ENCODE assay signal across 1 cellular context in genomic region chr14:57487771-57488170, GRCh38.
TF ChIP-seq lines count a peak whose summit lies in the region.

No MANE protein-coding gene starts in this region.

TF ChIP-seq in HepG2, 621 proteins besides CTCF, POLR2A, EP300 and RAD21 (continued from another document):
- TF ChIP-seq, protein P1, sequence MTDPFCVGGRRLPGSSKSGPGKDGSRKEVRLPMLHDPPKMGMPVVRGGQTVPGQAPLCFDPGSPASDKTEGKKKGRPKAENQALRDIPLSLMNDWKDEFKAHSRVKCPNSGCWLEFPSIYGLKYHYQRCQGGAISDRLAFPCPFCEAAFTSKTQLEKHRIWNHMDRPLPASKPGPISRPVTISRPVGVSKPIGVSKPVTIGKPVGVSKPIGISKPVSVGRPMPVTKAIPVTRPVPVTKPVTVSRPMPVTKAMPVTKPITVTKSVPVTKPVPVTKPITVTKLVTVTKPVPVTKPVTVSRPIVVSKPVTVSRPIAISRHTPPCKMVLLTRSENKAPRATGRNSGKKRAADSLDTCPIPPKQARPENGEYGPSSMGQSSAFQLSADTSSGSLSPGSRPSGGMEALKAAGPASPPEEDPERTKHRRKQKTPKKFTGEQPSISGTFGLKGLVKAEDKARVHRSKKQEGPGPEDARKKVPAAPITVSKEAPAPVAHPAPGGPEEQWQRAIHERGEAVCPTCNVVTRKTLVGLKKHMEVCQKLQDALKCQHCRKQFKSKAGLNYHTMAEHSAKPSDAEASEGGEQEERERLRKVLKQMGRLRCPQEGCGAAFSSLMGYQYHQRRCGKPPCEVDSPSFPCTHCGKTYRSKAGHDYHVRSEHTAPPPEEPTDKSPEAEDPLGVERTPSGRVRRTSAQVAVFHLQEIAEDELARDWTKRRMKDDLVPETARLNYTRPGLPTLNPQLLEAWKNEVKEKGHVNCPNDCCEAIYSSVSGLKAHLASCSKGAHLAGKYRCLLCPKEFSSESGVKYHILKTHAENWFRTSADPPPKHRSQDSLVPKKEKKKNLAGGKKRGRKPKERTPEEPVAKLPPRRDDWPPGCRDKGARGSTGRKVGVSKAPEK (CRISPR knock-in tag; IDR thresholded peaks at IDR 0.05; ENCODE audit: borderline replicate concordance), result no peak
- TF ChIP-seq CCDC6 (CRISPR knock-in tag; IDR thresholded peaks at IDR 0.05) (no peak), NR3C1 (CRISPR knock-in tag; IDR thresholded peaks at IDR 0.05) (no peak), JARID2 (CRISPR knock-in tag; IDR thresholded peaks at IDR 0.05; ENCODE audit: insufficient replicate concordance) (no peak), CC2D1A (CRISPR knock-in tag; IDR thresholded peaks at IDR 0.05) (no peak), ZFAT (CRISPR knock-in tag; conservative IDR thresholded peaks at IDR 0.05) (no peak), MED13 (CRISPR knock-in tag; IDR thresholded peaks at IDR 0.05) (no peak), FOXO1 (CRISPR knock-in tag; IDR thresholded peaks at IDR 0.05) (no peak), SYNCRIP (IDR thresholded peaks at IDR 0.05; ENCODE audit: insufficient read depth, low read depth, low read length) (no peak)
- TF ChIP-seq, protein P2, sequence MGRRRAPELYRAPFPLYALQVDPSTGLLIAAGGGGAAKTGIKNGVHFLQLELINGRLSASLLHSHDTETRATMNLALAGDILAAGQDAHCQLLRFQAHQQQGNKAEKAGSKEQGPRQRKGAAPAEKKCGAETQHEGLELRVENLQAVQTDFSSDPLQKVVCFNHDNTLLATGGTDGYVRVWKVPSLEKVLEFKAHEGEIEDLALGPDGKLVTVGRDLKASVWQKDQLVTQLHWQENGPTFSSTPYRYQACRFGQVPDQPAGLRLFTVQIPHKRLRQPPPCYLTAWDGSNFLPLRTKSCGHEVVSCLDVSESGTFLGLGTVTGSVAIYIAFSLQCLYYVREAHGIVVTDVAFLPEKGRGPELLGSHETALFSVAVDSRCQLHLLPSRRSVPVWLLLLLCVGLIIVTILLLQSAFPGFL (CRISPR knock-in tag; IDR thresholded peaks at IDR 0.05), result no peak
- TF ChIP-seq, protein P3, sequence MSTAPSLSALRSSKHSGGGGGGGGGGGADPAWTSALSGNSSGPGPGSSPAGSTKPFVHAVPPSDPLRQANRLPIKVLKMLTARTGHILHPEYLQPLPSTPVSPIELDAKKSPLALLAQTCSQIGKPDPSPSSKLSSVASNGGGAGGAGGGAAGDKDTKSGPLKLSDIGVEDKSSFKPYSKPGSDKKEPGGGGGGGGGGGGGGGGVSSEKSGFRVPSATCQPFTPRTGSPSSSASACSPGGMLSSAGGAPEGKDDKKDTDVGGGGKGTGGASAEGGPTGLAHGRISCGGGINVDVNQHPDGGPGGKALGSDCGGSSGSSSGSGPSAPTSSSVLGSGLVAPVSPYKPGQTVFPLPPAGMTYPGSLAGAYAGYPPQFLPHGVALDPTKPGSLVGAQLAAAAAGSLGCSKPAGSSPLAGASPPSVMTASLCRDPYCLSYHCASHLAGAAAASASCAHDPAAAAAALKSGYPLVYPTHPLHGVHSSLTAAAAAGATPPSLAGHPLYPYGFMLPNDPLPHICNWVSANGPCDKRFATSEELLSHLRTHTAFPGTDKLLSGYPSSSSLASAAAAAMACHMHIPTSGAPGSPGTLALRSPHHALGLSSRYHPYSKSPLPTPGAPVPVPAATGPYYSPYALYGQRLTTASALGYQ (CRISPR knock-in tag; IDR thresholded peaks at IDR 0.05), result no peak
